ENCODE assay signal across 16 cellular contexts in genomic region chr12:34387711-34388635, GRCh38.
DNase-seq lines count a peak whose midpoint lies in the region; ATAC-seq and TF ChIP-seq lines count a peak whose summit lies in the region.
"Had no signal": no experiment of that assay in that cellular context is flagged by ENCODE, and none has a peak within 500 bp of the region (broad histone marks: within the 10 kb centered on the region; RNA-seq: fewer than 3 reads in every experiment).

No MANE protein-coding gene starts in this region.

- ATAC-seq in IMR-90 (ENCODE audit: low read depth) (no peak), upper lobe of right lung (no peak), GM19463 (IDR thresholded peaks at IDR 0.05; ENCODE audit: unreplicated experiment) (no peak)
- ATAC-seq: GM23338 had no signal

- H4K91ac ChIP-seq in IMR-90 (ENCODE audit: insufficient read depth, low read depth, low read length) = no peak overlapping the region

- H3K4me1 ChIP-seq in IMR-90 (ENCODE audit: control insufficient read depth, insufficient read depth, low read length) = no peaks in the 10 kb centered on the region
- no peaks in the 10 kb centered on the region for H3K4me1 ChIP-seq in osteoblast (ENCODE audit: insufficient read depth, low read length)
- no peaks in the 10 kb centered on the region for H3K4me1 ChIP-seq in upper lobe of right lung
- H3K4me1 ChIP-seq in esophagus muscularis mucosa = no peaks in the 10 kb centered on the region
- H3K4me1 ChIP-seq: BE2C had no signal

- in situ Hi-C loops in IMR-90 (cut with MboI; ENCODE audit: low sequenced_read_pairs) = no loop called here

- no peak overlapping the region for H3K27ac ChIP-seq in IMR-90 (ENCODE audit: insufficient read depth, low read length)
- no peak overlapping the region for H3K27ac ChIP-seq in osteoblast (ENCODE audit: low read depth, low read length)
- H3K27ac ChIP-seq in upper lobe of right lung = no peak overlapping the region
- H3K27ac ChIP-seq in esophagus muscularis mucosa (replicated peaks in 1 of 4) = no peak overlapping the region
- H3K27ac ChIP-seq: HL-60 had no signal

- H3K27ac Mint-ChIP-seq in CD14-positive monocyte = no peak overlapping the region
- H3K27ac Mint-ChIP-seq: CD4-positive, alpha-beta T cell; GM23338 had no signal

- dilution Hi-C loops in IMR-90 (cut with HindIII; ENCODE audit: low sequenced_read_pairs, unreplicated experiment) = no loop called here

- H4K5ac ChIP-seq in IMR-90 (ENCODE audit: low read depth, low read length) = no peak overlapping the region

- TF ChIP-seq CTCF in CD14-positive monocyte (IDR thresholded peaks at IDR 0.05) (no peak), IMR-90 (conservative IDR thresholded peaks at IDR 0.05; ENCODE audit: low read depth, low read length) (no peak), osteoblast (IDR thresholded peaks at IDR 0.05; ENCODE audit: extremely low read depth, low read depth, low read length) (no peak), upper lobe of right lung (IDR thresholded peaks at IDR 0.05) (no peak), esophagus muscularis mucosa (IDR thresholded peaks at IDR 0.05) (no peak)

- CTCF ChIA-PET in IMR-90 (lab: Yijun Ruan, JAX) = no interaction called here

- H3K14ac ChIP-seq in IMR-90 (replicated peaks; ENCODE audit: low read depth, low read length) = no peak overlapping the region

- H3K56ac ChIP-seq in IMR-90 (ENCODE audit: extremely low read depth, insufficient read depth, low read length) = no peak overlapping the region

- DNase-seq in CD14-positive monocyte (ENCODE audit: low spot score) = peak; percentile 22
- no peak for DNase-seq in IMR-90
- peak; percentile 37 for DNase-seq in osteoblast (ENCODE audit: insufficient read length, low spot score, missing footprints)
- peak; percentile 51 for DNase-seq in upper lobe of right lung
- no peak for DNase-seq in esophagus muscularis mucosa (ENCODE audit: extremely low spot score)
- DNase-seq: ACHN; BE2C; C1 segment of cervical spinal cord; CD4-positive, alpha-beta T cell; DMS153; DMS79; GDM1; HCEC 1CT had no signal

- H3K18ac ChIP-seq in IMR-90 (ENCODE audit: low read depth, low read length) = no peak overlapping the region

- H3K27me3 ChIP-seq in IMR-90 (ENCODE audit: control insufficient read depth, insufficient read depth, low read length) (no peaks in the 10 kb centered on the region), osteoblast (ENCODE audit: insufficient read depth, low read length) (no peaks in the 10 kb centered on the region), upper lobe of right lung (no peaks in the 10 kb centered on the region), esophagus muscularis mucosa (peaks cover 0 to 69% (median 0%) of the 10 kb centered on the region in 4 donors)
- H3K27me3 ChIP-seq: BE2C had no signal

- TF ChIP-seq POLR2A in IMR-90 (IDR thresholded peaks at IDR 0.05; ENCODE audit: low read depth, low read length) (no peak), esophagus muscularis mucosa (IDR thresholded peaks at IDR 0.05; ENCODE audit: low read depth) (no peak)

- no peak overlapping the region for H2BK15ac ChIP-seq in IMR-90 (ENCODE audit: low read depth, low read length)

- H3K4me3 ChIP-seq in IMR-90 (ENCODE audit: insufficient read depth, low read depth, low read length) (no peak overlapping the region), osteoblast (ENCODE audit: insufficient read depth, low read length) (no peak overlapping the region), upper lobe of right lung (no peak overlapping the region), esophagus muscularis mucosa (no peak overlapping the region)
- H3K4me3 ChIP-seq: GM23338 had no signal

- H3K4me2 ChIP-seq in IMR-90 (ENCODE audit: low read depth, low read length) (no peak overlapping the region), osteoblast (ENCODE audit: insufficient read depth, low read length) (no peak overlapping the region)
- H3K4me2 ChIP-seq: GM23338 had no signal

- no peaks in the 10 kb centered on the region for H3K4me1 Mint-ChIP-seq in CD14-positive monocyte
- H3K4me1 Mint-ChIP-seq: GM23338 had no signal

- peak overlapping the region; percentile 50 for H2AK9ac ChIP-seq in IMR-90 (replicated peaks; ENCODE audit: low read depth, low read length, poor library complexity)

- 68% methylated on average over 9 of the region's 25 CpGs; no CpG with 5 or more reads in 1 of the 2 experiments for WGBS in IMR-90 (ENCODE audit: extremely low coverage in 2 of 2, insufficient read length in 1 of 2), 2 experiments
- WGBS in esophagus muscularis mucosa = 80% methylated on average over 25 of the region's 25 CpGs

- intact Hi-C loops in CD14-positive monocyte (cut with micrococcal nuclease) (no loop called here), IMR-90 (cut with micrococcal nuclease) (no loop called here), upper lobe of right lung (cut with DNase I) (no loop called here), esophagus muscularis mucosa (cut with DNase I) (no loop called here)

- no peak overlapping the region for H4K8ac ChIP-seq in IMR-90 (ENCODE audit: low read depth in 2 of 2, low read length in 2 of 2)

- no TSS peak for BruUV-seq in IMR-90 (replicated peaks; lab: Mats Ljungman, UMichigan)

- no peak for TF ChIP-seq EP300 in esophagus muscularis mucosa (IDR thresholded peaks at IDR 0.05)

- no peaks in the 10 kb centered on the region for H3K9me1 ChIP-seq in IMR-90 (ENCODE audit: insufficient read depth, low read length)

- H4K20me1 ChIP-seq in IMR-90 (ENCODE audit: insufficient read depth, low read length) = no peaks in the 10 kb centered on the region
- H4K20me1 ChIP-seq in osteoblast (ENCODE audit: insufficient read depth, low read length) = no peaks in the 10 kb centered on the region

- no peak overlapping the region for H2BK120ac ChIP-seq in IMR-90 (ENCODE audit: low read depth, low read length)

- no peak overlapping the region for H3K4ac ChIP-seq in IMR-90 (ENCODE audit: low read depth, low read length)

- peaks cover 0 to 1% (median 0%) of the 10 kb centered on the region in 3 donors for H3K27me3 Mint-ChIP-seq in CD14-positive monocyte (ENCODE audit: low read depth in 3 of 3)
- H3K27me3 Mint-ChIP-seq: CD4-positive, alpha-beta T cell had no signal

- no peak overlapping the region for H2AFZ ChIP-seq in IMR-90 (replicated peaks; ENCODE audit: low read length, poor library complexity)
- no peak overlapping the region for H2AFZ ChIP-seq in osteoblast (ENCODE audit: low read length)
- H2AFZ ChIP-seq: GM23338 had no signal

- H3K9me3 ChIP-seq in IMR-90 (ENCODE audit: control insufficient read depth, insufficient read depth, low read length) (peaks cover 50% of the 10 kb centered on the region), osteoblast (ENCODE audit: low read depth, low read length) (no peaks in the 10 kb centered on the region), upper lobe of right lung (peaks cover 8% of the 10 kb centered on the region), esophagus muscularis mucosa (peaks cover 0 to 88% (median 20%) of the 10 kb centered on the region in 4 donors)
- H3K9me3 ChIP-seq: BE2C had no signal

- no peak overlapping the region for H2BK5ac ChIP-seq in IMR-90 (ENCODE audit: low read depth, low read length, poor library complexity, severe bottlenecking)

- H3K36me3 ChIP-seq in IMR-90 (ENCODE audit: control insufficient read depth, insufficient read depth, low read length) (no peaks in the 10 kb centered on the region), osteoblast (ENCODE audit: insufficient read depth, low read length) (no peaks in the 10 kb centered on the region), upper lobe of right lung (no peaks in the 10 kb centered on the region), esophagus muscularis mucosa (no peaks in the 10 kb centered on the region)
- H3K36me3 ChIP-seq: BE2C had no signal

- no peak overlapping the region for H3K23ac ChIP-seq in IMR-90 (ENCODE audit: low read depth, low read length)

- H3K9me3 Mint-ChIP-seq in CD14-positive monocyte = peaks cover 68 to 92% (median 82%) of the 10 kb centered on the region in 7 donors
- H3K9me3 Mint-ChIP-seq: CD4-positive, alpha-beta T cell had no signal

- H3K4me3 Mint-ChIP-seq in CD14-positive monocyte = no peak overlapping the region
- H3K4me3 Mint-ChIP-seq: CD4-positive, alpha-beta T cell; GM23338 had no signal

- H3K36me3 Mint-ChIP-seq in CD14-positive monocyte = no peaks in the 10 kb centered on the region

- H2BK20ac ChIP-seq in IMR-90 (ENCODE audit: low read depth, low read length) = no peak overlapping the region

- no peak overlapping the region for H2AK5ac ChIP-seq in IMR-90 (ENCODE audit: low read depth, low read length)

- POLR2A ChIA-PET in IMR-90 (lab: Charles Lee; ENCODE audit: unreplicated experiment) = no interaction called here

- no peaks in the 10 kb centered on the region for H3K79me2 ChIP-seq in osteoblast (ENCODE audit: insufficient read depth, low read length)

- no peaks in the 10 kb centered on the region for H3K79me1 ChIP-seq in IMR-90 (ENCODE audit: low read depth in 1 of 2, low read length in 2 of 2)

- TF ChIP-seq RAD21 in IMR-90 (IDR thresholded peaks at IDR 0.05; ENCODE audit: low read length) = no peak

- no peak overlapping the region for H3K9ac ChIP-seq in IMR-90 (ENCODE audit: low read depth, low read length)

TF ChIP-seq in IMR-90, 13 proteins besides CTCF, POLR2A, EP300 and RAD21:
- no peak for TF ChIP-seq MAFK (IDR thresholded peaks at IDR 0.05; ENCODE audit: low read depth, low read length)
- TF ChIP-seq ELK1 (IDR thresholded peaks at IDR 0.05; ENCODE audit: borderline replicate concordance, low read depth, low read length) = no peak
- no peak for TF ChIP-seq FOS (IDR thresholded peaks at IDR 0.05; ENCODE audit: low read depth, low read length)
- no peak for TF ChIP-seq SMC3 (IDR thresholded peaks at IDR 0.05; ENCODE audit: low read depth, low read length)
- TF ChIP-seq BHLHE40 (IDR thresholded peaks at IDR 0.05; ENCODE audit: low read depth, low read length) = no peak
- TF ChIP-seq CEBPB (IDR thresholded peaks at IDR 0.05; ENCODE audit: low read depth, low read length) = no peak

Comparison
In these comparisons a context has a peak if more than half of its experiments do, and no peak if none do; other contexts are left out.
1. DNase-seq: peak in CD14-positive monocyte (single experiment), osteoblast (single experiment) and upper lobe of right lung (single experiment); none in IMR-90 (single experiment) and esophagus muscularis mucosa (single experiment).